In the genomic region with DNA sequence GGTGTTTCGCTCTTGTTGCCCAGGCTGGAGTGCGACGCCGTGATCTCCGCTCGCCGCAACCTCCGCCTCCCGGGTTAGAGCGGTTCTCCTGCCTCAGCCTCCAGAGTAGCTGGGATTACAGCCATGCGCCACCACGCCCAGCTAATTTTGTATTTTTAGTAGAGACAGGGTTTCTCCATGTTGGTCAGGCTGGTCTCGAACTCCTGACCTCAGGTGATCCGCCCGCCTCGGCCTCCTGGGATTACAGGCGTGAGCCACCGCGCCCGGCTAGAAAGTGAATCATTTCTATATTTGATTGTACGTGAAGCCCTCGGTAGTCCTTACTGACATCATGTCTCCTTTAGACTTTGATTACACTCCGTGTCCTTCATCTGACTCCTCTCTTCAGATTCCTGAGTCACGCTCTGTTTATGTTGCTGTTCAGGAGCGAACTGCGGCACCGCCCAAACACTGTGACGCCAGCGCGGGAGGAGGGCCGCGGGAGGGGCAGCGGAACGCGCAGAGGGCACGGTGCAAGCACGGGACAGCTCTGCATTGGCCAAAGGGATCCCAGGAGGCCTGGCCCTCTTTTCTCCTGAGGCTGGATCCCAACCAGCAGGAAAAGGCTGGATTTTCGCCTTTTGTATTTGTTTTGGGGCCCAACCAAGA, we compare ENCODE assay signal across 8 cellular contexts. TPM values are rescaled to one million over a fixed set of nuclear protein-coding genes. Genes with fewer than 3 reads are reported as not detected.
DNase-seq lines count a peak whose midpoint lies in the region; ATAC-seq and TF ChIP-seq lines count a peak whose summit lies in the region.

No MANE protein-coding gene starts in this region.

- no peaks in the 10 kb centered on the region for H3K9me3 ChIP-seq in left lung

- peaks cover 4% of the 10 kb centered on the region for H3K27me3 Mint-ChIP-seq in activated CD8-positive, alpha-beta T cell treated with anti-CD3 and anti-CD28 coated beads, Interleukin-2, amount 10 ng/mL, durations not matched to agents 7 days and 5 days (ENCODE audit: low read depth)

- peaks cover 0 to 38% of the 10 kb centered on the region in 2 donors for H3K4me1 ChIP-seq in left lung

- POLR2A ChIA-PET in activated CD8-positive, alpha-beta T cell treated with anti-CD3 and anti-CD28 coated beads, Interleukin-2, amount 10 ng/mL, durations not matched to agents 7 days and 5 days (lab: Charles Lee): interaction anchor here (0.7 to 1.7 kb wide), 3 partner anchors 15 to 343 kb away, joined by 3 to 5 read pairs (median 4); a partner anchor contains a TSS

- DNase-seq in NCI-H524 (lab: John Stamatoyannopoulos, UW) (peak; percentile 10 to 39), NCI-H524 treated with DMSO at 0.1 percent for 48 hours (lab: John Stamatoyannopoulos, UW) (no peak), NCI-H82 treated with DMSO at 0.1 percent for 48 hours (lab: John Stamatoyannopoulos, UW; ENCODE audit: unreplicated experiment) (peak; percentile 67), dorsolateral prefrontal cortex (peak; percentile 84 to 97 (median 94)), left lung (peak; percentile 98 to 99)
- peak; percentile 84 for DNase-seq in activated CD8-positive, alpha-beta T cell treated with anti-CD3 and anti-CD28 coated beads, Interleukin-2, amount 10 ng/mL, durations not matched to agents 7 days and 5 days
- peak; percentile 86 for DNase-seq in stimulated activated CD4-positive, alpha-beta T cell treated with anti-CD3 and anti-CD28 coated beads, Interleukin-2, amount 100 ng/mL, for 24 hours

- TF ChIP-seq CTCF in dorsolateral prefrontal cortex (IDR thresholded peaks at IDR 0.05 in 54 of 56, conservative IDR thresholded peaks at IDR 0.05 in 2 of 56; ENCODE audit: low read depth in 1 of 56, partially characterized antibody in 56 of 56) (peak in 7 of 56 donors; percentile 3 to 31 (median 18)), left lung (IDR thresholded peaks at IDR 0.05) (no peak)

- intact Hi-C loops in dorsolateral prefrontal cortex (cut with DNase I) (loop anchor here (5.0 to 10.0 kb wide), 2 partner anchors 60 to 153 kb away; no protein-coding TSS in a partner anchor), left lung (cut with DNase I) (no loop called here)

- peak overlapping the region; percentile 92 for H3K4me3 Mint-ChIP-seq in activated CD8-positive, alpha-beta T cell treated with anti-CD3 and anti-CD28 coated beads, Interleukin-2, amount 10 ng/mL, durations not matched to agents 7 days and 5 days

- peak; percentile 54 for ATAC-seq in HG03460 (IDR thresholded peaks at IDR 0.05; ENCODE audit: unreplicated experiment)
- peak; percentile 73 for ATAC-seq in activated CD8-positive, alpha-beta T cell treated with anti-CD3 and anti-CD28 coated beads, Interleukin-2, amount 10 ng/mL, durations not matched to agents 7 days and 5 days
- ATAC-seq in left lung: peak; percentile 91

- H3K9me3 Mint-ChIP-seq in activated CD8-positive, alpha-beta T cell treated with anti-CD3 and anti-CD28 coated beads, Interleukin-2, amount 10 ng/mL, durations not matched to agents 7 days and 5 days (ENCODE audit: insufficient read depth): no peaks in the 10 kb centered on the region

- CTCF ChIA-PET in activated CD8-positive, alpha-beta T cell treated with anti-CD3 and anti-CD28 coated beads, Interleukin-2, amount 10 ng/mL, durations not matched to agents 7 days and 5 days (lab: Charles Lee): interaction anchor here (1.0 to 3.2 kb wide), 3 partner anchors 24 to 538 kb away, joined by 3 to 12 read pairs (median 3); no protein-coding TSS in a partner anchor

- peaks cover 32% of the 10 kb centered on the region for H3K4me1 Mint-ChIP-seq in activated CD8-positive, alpha-beta T cell treated with anti-CD3 and anti-CD28 coated beads, Interleukin-2, amount 10 ng/mL, durations not matched to agents 7 days and 5 days (ENCODE audit: low read depth)

- peaks cover 7% of the 10 kb centered on the region for H3K36me3 Mint-ChIP-seq in activated CD8-positive, alpha-beta T cell treated with anti-CD3 and anti-CD28 coated beads, Interleukin-2, amount 10 ng/mL, durations not matched to agents 7 days and 5 days (ENCODE audit: low read depth)

- H3K27me3 ChIP-seq in dorsolateral prefrontal cortex (no peaks in the 10 kb centered on the region), left lung (no peaks in the 10 kb centered on the region)

- no peaks in the 10 kb centered on the region for H3K36me3 ChIP-seq in left lung

- H3K27ac ChIP-seq in dorsolateral prefrontal cortex (peak overlapping the region; percentile 87 to 100 (median 99)), left lung (peak overlapping the region; percentile 99)

- H3K27ac Mint-ChIP-seq in activated CD8-positive, alpha-beta T cell treated with anti-CD3 and anti-CD28 coated beads, Interleukin-2, amount 10 ng/mL, durations not matched to agents 7 days and 5 days: peak overlapping the region; percentile 94

- H3K4me3 ChIP-seq in dorsolateral prefrontal cortex (peak overlapping the region; percentile 51 to 98 (median 86)), left lung (peak overlapping the region; percentile 73 to 82)

RNA-seq across cellular contexts. Expression of a gene that starts 0.6 kb away (rescaled TPM):
- total RNA-seq in activated CD8-positive, alpha-beta T cell treated with anti-CD3 and anti-CD28 coated beads, Interleukin-2, amount 10 ng/mL, durations not matched to agents 7 days and 5 days: 10 to 100 TPM; 15.1 to 17.0 TPM
- 100 to 1,000 TPM; 163 to 583 (median 420) TPM for total RNA-seq in dorsolateral prefrontal cortex
- 10 to 100 TPM; 49.0 to 68.4 TPM for total RNA-seq in left lung

RNA-seq across cellular contexts. Expression of a gene that starts 33.3 kb away (rescaled TPM):
- total RNA-seq in activated CD8-positive, alpha-beta T cell treated with anti-CD3 and anti-CD28 coated beads, Interleukin-2, amount 10 ng/mL, durations not matched to agents 7 days and 5 days: not detected
- total RNA-seq in dorsolateral prefrontal cortex: 1 to 10 TPM in 46 of 120 experiments, under 1 TPM in 65, not detected in 9; 0.18 to 3.5 (median 0.87) TPM
- total RNA-seq in left lung: 1 to 10 TPM; 1.9 to 2.0 TPM

RNA-seq across cellular contexts. Expression of a gene that starts 40.2 kb away (rescaled TPM):
- total RNA-seq in activated CD8-positive, alpha-beta T cell treated with anti-CD3 and anti-CD28 coated beads, Interleukin-2, amount 10 ng/mL, durations not matched to agents 7 days and 5 days: not detected
- 10 to 100 TPM in 57 of 120 experiments, 1 to 10 TPM in 63; 2.3 to 34.4 (median 9.7) TPM for total RNA-seq in dorsolateral prefrontal cortex
- 10 to 100 TPM; 52.2 to 63.6 TPM for total RNA-seq in left lung

Comparison
In these comparisons a context has a peak if more than half of its experiments do, and no peak if none do; other contexts are left out.
1. intact Hi-C loops: an anchor here in dorsolateral prefrontal cortex (5.0 to 10.0 kb wide); none called in left lung.